ENCODE assay signal across 19 cellular contexts in the genomic region with DNA sequence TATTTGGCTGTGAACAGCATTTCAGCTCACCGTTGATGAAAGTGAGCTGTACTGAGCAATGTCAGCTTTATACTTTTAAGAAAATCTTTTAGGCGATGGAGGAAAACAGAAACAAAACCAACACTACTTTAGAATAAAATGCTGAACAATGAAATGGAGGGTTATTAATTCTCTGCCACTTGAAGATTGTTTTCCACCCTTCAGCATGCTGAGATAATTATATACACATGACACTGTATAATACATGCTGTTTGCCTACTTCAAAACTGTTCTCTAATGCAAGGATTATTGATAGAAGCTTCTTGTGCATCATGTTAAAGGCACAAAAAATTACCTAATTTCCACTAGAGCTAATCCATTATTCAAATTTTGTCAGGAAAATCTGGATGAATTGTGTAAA.
DNase-seq lines count a peak whose midpoint lies in the region; ATAC-seq and TF ChIP-seq lines count a peak whose summit lies in the region.
"Had no signal": no experiment of that assay in that cellular context is flagged by ENCODE, and none has a peak within 500 bp of the region (broad histone marks: within the 10 kb centered on the region; RNA-seq: fewer than 3 reads in every experiment).

No MANE protein-coding gene starts in this region.

- TF ChIP-seq CTCF in gastrocnemius medialis (IDR thresholded peaks at IDR 0.05 in 4 of 5, conservative IDR thresholded peaks at IDR 0.05 in 1 of 5), result no peak

- in situ Hi-C loops in gastrocnemius medialis (cut with MboI; ENCODE audit: low sequenced_read_pairs in 4 of 4), result no loop called here

- H3K27me3 ChIP-seq in gastrocnemius medialis (no peaks in the 10 kb centered on the region), SJCRH30 (no peaks in the 10 kb centered on the region)
- H3K27me3 ChIP-seq: neutrophil, tibial artery had no signal

- DNase-seq in NCI-H2107 treated with DMSO at 0.1 percent for 48 hours (lab: John Stamatoyannopoulos, UW; ENCODE audit: unreplicated experiment), result peak; percentile 45
- no peak for DNase-seq in NCI-H2107 (lab: John Stamatoyannopoulos, UW)
- peak; percentile 17 for DNase-seq in NCI-H1436 treated with DMSO at 0.1 percent for 48 hours (lab: John Stamatoyannopoulos, UW)
- peak; percentile 91 for DNase-seq in NCI-H748 (lab: John Stamatoyannopoulos, UW; ENCODE audit: unreplicated experiment)
- DNase-seq in gastrocnemius medialis, result no peak
- no peak for DNase-seq in SHP77 treated with DMSO at 0.1 percent for 48 hours (lab: John Stamatoyannopoulos, UW)
- no peak for DNase-seq in SJCRH30
- no peak for DNase-seq in SIG-M5 treated with dmso at 0.1 percent for 504 hours (lab: John Stamatoyannopoulos, UW; ENCODE audit: unreplicated experiment)
- DNase-seq: activated CD4-positive, alpha-beta T cell treated with anti-CD3 and anti-CD28 coated beads, Interleukin-2, amount 10 ng/mL, durations not matched to agents 7 days and 5 days; anterior cingulate cortex; EL; H7; NCI-H2029 treated with DMSO at 0.1 percent for 48 hours; stimulated activated CD4-positive, alpha-beta T cell treated with anti-CD3 and anti-CD28 coated beads, Interleukin-2, amount 100 ng/mL, for 48 hours; stimulated activated naive CD4-positive, alpha-beta T cell treated with Interleukin-2 at 50 U/mL for 16 hours; tibial artery had no signal

- H3K36me3 ChIP-seq in gastrocnemius medialis, result no peaks in the 10 kb centered on the region
- H3K36me3 ChIP-seq in SJCRH30, result no peaks in the 10 kb centered on the region
- H3K36me3 ChIP-seq: neutrophil, tibial artery had no signal

- TF ChIP-seq POLR2A in gastrocnemius medialis (IDR thresholded peaks at IDR 0.05), result no peak

- H3K27ac ChIP-seq in gastrocnemius medialis, result peak overlapping the region; percentile 35 to 58 (median 44)
- H3K27ac ChIP-seq in SJCRH30, result no peak overlapping the region
- H3K27ac ChIP-seq: neutrophil, tibial artery had no signal

- H3K9me3 ChIP-seq in gastrocnemius medialis (no peaks in the 10 kb centered on the region), SJCRH30 (replicated peaks) (no peaks in the 10 kb centered on the region)
- H3K9me3 ChIP-seq: neutrophil, tibial artery had no signal

- peaks cover 39 to 44% of the 10 kb centered on the region in 2 donors for H3K4me1 ChIP-seq in gastrocnemius medialis
- no peaks in the 10 kb centered on the region for H3K4me1 ChIP-seq in SJCRH30

- H3K4me3 ChIP-seq in gastrocnemius medialis (no peak overlapping the region), SJCRH30 (no peak overlapping the region)
- H3K4me3 ChIP-seq: smooth muscle cell, tibial artery had no signal

- intact Hi-C loops in gastrocnemius medialis (cut with DNase I; ENCODE audit: low total_unique reads), result no loop called here

- ATAC-seq in gastrocnemius medialis, result no peak
- ATAC-seq: Panc1 had no signal

Comparison
In these comparisons a context has a peak if more than half of its experiments do, and no peak if none do; other contexts are left out.
1. DNase-seq: peak in NCI-H2107 treated with DMSO at 0.1 percent for 48 hours (single experiment), NCI-H1436 treated with DMSO at 0.1 percent for 48 hours (single experiment) and NCI-H748 (single experiment); none in NCI-H2107 (single experiment), gastrocnemius medialis (0 of 2), SHP77 treated with DMSO at 0.1 percent for 48 hours (single experiment), SJCRH30 (0 of 2) and SIG-M5 treated with dmso at 0.1 percent for 504 hours (single experiment).